9 cellular contexts compared by ENCODE assay signal in the genomic region with DNA sequence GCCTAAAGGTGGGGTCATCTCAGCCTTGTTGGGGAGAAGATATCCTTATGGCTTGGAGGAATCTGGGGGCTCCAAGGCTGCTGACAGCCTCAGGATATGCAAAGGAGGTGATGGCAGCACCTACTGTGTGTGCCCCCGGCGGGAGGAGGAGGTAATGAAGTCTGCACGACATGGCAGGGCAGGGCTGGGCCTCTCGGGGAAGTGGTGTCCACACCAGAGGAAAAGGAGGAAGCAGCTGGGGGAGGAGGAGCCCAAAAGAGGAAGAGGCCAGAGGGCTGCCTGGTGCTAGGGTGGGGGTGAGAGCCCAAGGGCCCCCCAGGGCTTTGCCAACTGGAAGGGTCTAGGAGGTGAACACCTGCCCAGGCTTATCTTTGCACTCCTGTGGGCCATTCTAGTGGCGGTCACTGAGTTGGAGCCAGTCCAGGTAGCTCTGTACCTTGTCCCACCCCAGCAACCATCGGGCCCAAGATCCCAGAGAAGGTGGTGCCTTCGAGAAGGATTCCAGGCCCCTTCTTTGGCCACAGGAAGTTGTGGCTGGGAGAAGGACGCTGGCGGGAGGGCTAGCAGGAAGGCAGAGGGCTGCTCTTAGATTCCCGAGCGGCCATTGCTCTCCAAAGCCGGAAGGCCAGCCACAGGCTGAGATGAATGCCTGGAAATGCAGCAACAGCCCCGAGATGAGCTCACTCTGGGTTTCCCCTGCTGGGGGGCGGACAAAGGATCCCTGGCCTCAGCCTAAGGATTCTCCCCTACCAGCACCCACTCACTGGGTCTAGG. TPM values are rescaled to one million over a fixed set of nuclear protein-coding genes. Genes with fewer than 3 reads are reported as not detected.
DNase-seq lines count a peak whose midpoint lies in the region; ATAC-seq lines count a peak whose summit lies in the region.
"Had no signal": no experiment of that assay in that cellular context is flagged by ENCODE, and none has a peak within 500 bp of the region (broad histone marks: within the 10 kb centered on the region; RNA-seq: fewer than 3 reads in every experiment).

No MANE protein-coding gene starts in this region.

- H3K27ac Mint-ChIP-seq in activated naive CD4-positive, alpha-beta T cell treated with anti-CD3 and anti-CD28 coated beads, Interleukin-2, amount 50 U/mL, for 24 hours: peak overlapping the region; percentile 99

- H3K4me3 Mint-ChIP-seq in activated naive CD4-positive, alpha-beta T cell treated with anti-CD3 and anti-CD28 coated beads, Interleukin-2, amount 50 U/mL, for 24 hours: peak overlapping the region; percentile 73

- ATAC-seq in sciatic nerve (peak; percentile 41), HG03095 (IDR thresholded peaks at IDR 0.05; ENCODE audit: unreplicated experiment) (no peak)

- H3K36me3 Mint-ChIP-seq in activated naive CD4-positive, alpha-beta T cell treated with anti-CD3 and anti-CD28 coated beads, Interleukin-2, amount 50 U/mL, for 24 hours: no peaks in the 10 kb centered on the region

- no peaks in the 10 kb centered on the region for H3K9me3 Mint-ChIP-seq in activated naive CD4-positive, alpha-beta T cell treated with anti-CD3 and anti-CD28 coated beads, Interleukin-2, amount 50 U/mL, for 24 hours

- intact Hi-C loops in cardiac septum (cut with DNase I): no loop called here
- intact Hi-C loops in sciatic nerve (cut with DNase I): no loop called here

- DNase-seq in stimulated activated naive CD4-positive, alpha-beta T cell treated with Interleukin-2 at 50 U/mL for 16 hours (lab: John Stamatoyannopoulos, UW): peak; percentile 53
- DNase-seq in stimulated activated naive CD4-positive, alpha-beta T cell (lab: John Stamatoyannopoulos, UW): no peak
- DNase-seq in cardiac septum (ENCODE audit: low spot score) (peak; percentile 94), sciatic nerve (ENCODE audit: low spot score) (no peak), NCI-H1694 (lab: John Stamatoyannopoulos, UW) (no peak), cerebellar cortex (ENCODE audit: low spot score) (no peak)

- peaks cover 84% of the 10 kb centered on the region for H3K4me1 Mint-ChIP-seq in activated naive CD4-positive, alpha-beta T cell treated with anti-CD3 and anti-CD28 coated beads, Interleukin-2, amount 50 U/mL, for 24 hours

- no peaks in the 10 kb centered on the region for H3K27me3 Mint-ChIP-seq in activated naive CD4-positive, alpha-beta T cell treated with anti-CD3 and anti-CD28 coated beads, Interleukin-2, amount 50 U/mL, for 24 hours

RNA-seq across cellular contexts. Expression of gene GNAI2, which starts 7.0 kb away (rescaled TPM):
- total RNA-seq in cardiac septum (153 TPM), sciatic nerve (313 TPM)

RNA-seq across cellular contexts. Expression of gene SEMA3B, which starts 26.0 kb away (rescaled TPM):
- total RNA-seq in cardiac septum: 26.5 TPM
- 390 TPM for total RNA-seq in sciatic nerve

RNA-seq across cellular contexts. Expression of gene LSMEM2, which starts 35.9 kb away (rescaled TPM):
- total RNA-seq in cardiac septum (25.7 TPM), sciatic nerve (2.0 TPM)
- total RNA-seq: subcutaneous adipose tissue had no signal

RNA-seq across cellular contexts. Expression of gene SLC38A3, which starts 37.9 kb away (rescaled TPM):
- total RNA-seq in cardiac septum: 6.6 TPM
- 2.5 TPM for total RNA-seq in sciatic nerve
- total RNA-seq: subcutaneous adipose tissue had no signal

RNA-seq across cellular contexts. Expression of gene IFRD2, which starts 49.3 kb away (rescaled TPM):
- total RNA-seq in cardiac septum: 45.7 TPM
- total RNA-seq in sciatic nerve: 51.2 TPM

Comparison
In these comparisons a context has a peak if more than half of its experiments do, and no peak if none do; other contexts are left out.
1. DNase-seq: peak in stimulated activated naive CD4-positive, alpha-beta T cell treated with Interleukin-2 at 50 U/mL for 16 hours (single experiment) and cardiac septum (single experiment); none in stimulated activated naive CD4-positive, alpha-beta T cell (0 of 6), sciatic nerve (single experiment), NCI-H1694 (single experiment) and cerebellar cortex (single experiment).
2. RNA of gene SEMA3B, which starts 26.0 kb away (total RNA-seq): 390 TPM in sciatic nerve (single experiment); 26.5 TPM in cardiac septum (single experiment); every median in the first group is over 10 times any median in the second.